10 cellular contexts compared by ENCODE assay signal in the genomic region with DNA sequence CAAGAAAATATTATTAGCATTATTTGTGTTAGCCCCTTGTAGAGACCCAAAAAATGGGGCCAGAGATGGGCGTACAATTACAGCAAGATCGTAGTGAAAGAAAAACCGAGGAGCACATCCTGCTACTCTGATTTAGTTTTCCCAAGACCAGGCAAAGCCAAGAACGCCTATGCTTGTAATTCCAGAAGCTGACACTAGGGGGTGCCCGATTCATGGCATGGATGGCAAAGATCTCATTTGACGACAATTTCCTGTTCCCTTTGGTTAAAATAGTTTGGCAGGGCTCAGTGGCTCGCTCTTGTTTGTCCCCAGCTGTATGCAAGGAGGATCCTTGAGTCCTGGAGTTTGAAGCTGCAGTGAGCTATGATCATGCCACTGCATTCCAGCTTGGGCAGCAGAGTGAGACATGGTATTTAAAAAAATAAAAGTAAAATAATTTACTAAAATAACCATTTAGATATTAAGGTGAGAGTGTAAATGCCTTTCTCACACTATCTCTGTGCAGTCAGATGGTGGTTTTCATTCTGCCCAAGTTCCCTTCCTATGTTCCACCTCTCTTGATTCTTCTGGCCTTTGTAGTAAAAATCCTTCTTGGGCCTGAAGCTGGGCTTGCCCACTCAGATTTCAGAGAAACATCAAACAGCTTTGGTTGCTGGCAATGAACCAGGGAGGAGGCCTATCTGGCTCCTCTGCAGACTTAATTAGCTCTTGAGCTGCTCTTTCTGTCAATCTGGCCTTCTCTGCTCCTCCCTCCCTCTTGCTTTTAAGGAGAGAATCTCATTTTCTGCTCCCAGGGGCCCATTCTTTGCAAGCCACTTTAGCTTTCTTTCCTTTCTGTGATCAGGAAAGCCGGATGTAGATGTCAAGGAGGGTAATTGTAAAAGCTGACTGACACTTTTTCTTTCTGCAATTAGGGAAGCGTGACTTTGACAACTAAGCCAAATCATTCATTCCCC. TPM values are rescaled to one million over a fixed set of nuclear protein-coding genes. Genes with fewer than 3 reads are reported as not detected.
A peak's percentile ranks its signal among the peaks of the same experiment; 100 is the strongest.
DNase-seq lines count a peak whose midpoint lies in the region; ATAC-seq, FAIRE-seq and TF ChIP-seq lines count a peak whose summit lies in the region.
"Had no signal": no experiment of that assay in that cellular context is flagged by ENCODE, and none has a peak within 500 bp of the region (broad histone marks: within the 10 kb centered on the region; RNA-seq: fewer than 3 reads in every experiment).

No MANE protein-coding gene starts in this region.

- peaks cover 5% of the 10 kb centered on the region for H3K9me3 Mint-ChIP-seq in stimulated activated effector memory CD8-positive, alpha-beta T cell treated with anti-CD3 and anti-CD28 coated beads, Interleukin-12 subunit alpha, Interleukin-12 subunit beta, amount 100 ng/mL, for 72 hours

- intact Hi-C loops in kidney (cut with DNase I) = no loop called here

- H3K4me1 ChIP-seq in kidney (ENCODE audit: control insufficient read depth in 1 of 2, insufficient read depth in 1 of 2, low read depth in 1 of 2, low read length in 2 of 2) = no peaks in the 10 kb centered on the region

- H3K9ac ChIP-seq in kidney (ENCODE audit: low read length in 2 of 2) = no peak overlapping the region

- TF ChIP-seq POLR2A in NB4 (IDR thresholded peaks at IDR 0.05; ENCODE audit: extremely low read depth, insufficient read length) = no peak

- H3K27ac Mint-ChIP-seq in stimulated activated effector memory CD8-positive, alpha-beta T cell treated with anti-CD3 and anti-CD28 coated beads, Interleukin-12 subunit alpha, Interleukin-12 subunit beta, amount 100 ng/mL, for 72 hours = no peak overlapping the region

- TF ChIP-seq CTCF in GM06990 (IDR thresholded peaks at IDR 0.05; ENCODE audit: insufficient read depth, low read length, poor library complexity, severe bottlenecking) (peak; percentile 85), NB4 (IDR thresholded peaks at IDR 0.05; ENCODE audit: low read depth, low read length) (peak; percentile 97), kidney (IDR thresholded peaks at IDR 0.05; ENCODE audit: borderline replicate concordance, extremely low read depth, insufficient read depth) (peak; percentile 57)

- H3K36me3 ChIP-seq in GM06990 (ENCODE audit: control insufficient read depth, insufficient read depth, low read length) (no peaks in the 10 kb centered on the region), kidney (ENCODE audit: control insufficient read depth in 1 of 2, insufficient read depth in 2 of 2, low read length in 2 of 2) (no peaks in the 10 kb centered on the region)

- ATAC-seq in stimulated activated effector memory CD8-positive, alpha-beta T cell treated with anti-CD3 and anti-CD28 coated beads, Interleukin-12 subunit alpha, Interleukin-12 subunit beta, amount 100 ng/mL, for 72 hours = no peak
- ATAC-seq in GM21737 (IDR thresholded peaks at IDR 0.05; ENCODE audit: unreplicated experiment) = no peak
- ATAC-seq in GM21381 (IDR thresholded peaks at IDR 0.05; ENCODE audit: unreplicated experiment) = no peak

- H3K4me1 Mint-ChIP-seq in stimulated activated effector memory CD8-positive, alpha-beta T cell treated with anti-CD3 and anti-CD28 coated beads, Interleukin-12 subunit alpha, Interleukin-12 subunit beta, amount 100 ng/mL, for 72 hours = no peaks in the 10 kb centered on the region

- H3K27ac ChIP-seq in kidney (ENCODE audit: low read depth in 2 of 2, low read length in 2 of 2) = no peak overlapping the region

- H3K4me3 ChIP-seq in GM06990 (replicated peaks; ENCODE audit: low read depth, low read length) (no peak overlapping the region), NB4 (ENCODE audit: low read depth, low read length) (no peak overlapping the region), kidney (ENCODE audit: low read length in 2 of 2) (no peak overlapping the region)

- FAIRE-seq in kidney (lab: Jason Lieb, UNC) = no peak

- peaks cover 0 to 5% of the 10 kb centered on the region in 2 donors for H3K9me3 ChIP-seq in kidney (ENCODE audit: control insufficient read depth in 1 of 2, low read length in 2 of 2)

- DNase-seq in GM06990 (ENCODE audit: extremely low read depth, insufficient read length) = no peak
- peak; percentile 67 for DNase-seq in NB4 (ENCODE audit: low read depth)
- peak; percentile 14 for DNase-seq in activated T-cell treated with anti-CD3 and anti-CD28 coated beads for 24 hours (ENCODE audit: low read depth)
- DNase-seq in kidney = no peak
- DNase-seq in stimulated activated effector memory CD8-positive, alpha-beta T cell treated with anti-CD3 and anti-CD28 coated beads, Interleukin-12 subunit alpha, Interleukin-12 subunit beta, amount 100 ng/mL, for 72 hours (ENCODE audit: low spot score in 2 of 2) = peak; percentile 18 to 76
- DNase-seq in NCI-H1417 treated with DMSO at 0.1 percent for 48 hours (lab: John Stamatoyannopoulos, UW) = no peak

- H3K4me3 Mint-ChIP-seq in stimulated activated effector memory CD8-positive, alpha-beta T cell treated with anti-CD3 and anti-CD28 coated beads, Interleukin-12 subunit alpha, Interleukin-12 subunit beta, amount 100 ng/mL, for 72 hours = no peak overlapping the region

- no peaks in the 10 kb centered on the region for H3K27me3 ChIP-seq in GM06990 (replicated peaks; ENCODE audit: control insufficient read depth, insufficient read depth, low read length)

- H3K36me3 Mint-ChIP-seq in stimulated activated effector memory CD8-positive, alpha-beta T cell treated with anti-CD3 and anti-CD28 coated beads, Interleukin-12 subunit alpha, Interleukin-12 subunit beta, amount 100 ng/mL, for 72 hours = no peaks in the 10 kb centered on the region

RNA-seq across cellular contexts. Expression of gene TMEM238L, which starts 31.2 kb away (rescaled TPM):
- 0.47 TPM for total RNA-seq in kidney
- 3.2 TPM for polyA plus RNA-seq in kidney (ENCODE audit: insufficient read depth, low read depth, low replicate concordance)
- total RNA-seq: mononuclear cell; T-helper 1 cell treated with Interleukin-12 subunit alpha and Interleukin-12 subunit beta and Interleukin-4 antibody, amounts not matched to agents 30 ng/mL and 1 ng/mL, for 36 hours had no signal

RNA-seq across cellular contexts. Expression of gene TMEM220, which starts 42.9 kb away (rescaled TPM):
- 13.3 TPM for total RNA-seq in kidney
- polyA plus RNA-seq in kidney (ENCODE audit: insufficient read depth, low read depth, low replicate concordance) = 16.4 TPM

Comparison
In these comparisons a context has a peak if more than half of its experiments do, and no peak if none do; other contexts are left out.
1. DNase-seq: peak in NB4 (single experiment), activated T-cell treated with anti-CD3 and anti-CD28 coated beads for 24 hours (single experiment) and stimulated activated effector memory CD8-positive, alpha-beta T cell treated with anti-CD3 and anti-CD28 coated beads, Interleukin-12 subunit alpha, Interleukin-12 subunit beta, amount 100 ng/mL, for 72 hours (2 of 2); none in GM06990 (single experiment), kidney (single experiment) and NCI-H1417 treated with DMSO at 0.1 percent for 48 hours (single experiment).
2. Peak in every context shown above with its lines, with median percentiles within 50 percentile points of each other: CTCF ChIP-seq.